In genomic region chr1:224032608-224033308, GRCh38 we compare ENCODE assay signal across 6 cellular contexts.
A peak's percentile ranks its signal among the peaks of the same experiment; 100 is the strongest.
DNase-seq lines count a peak whose midpoint lies in the region; ATAC-seq, FAIRE-seq and TF ChIP-seq lines count a peak whose summit lies in the region.
"Not testable (repeated sequence)": the region's sequence is repeated elsewhere in the genome, so short reads cannot be mapped to it uniquely, and the experiment has no call there.

No MANE protein-coding gene starts in this region.

- not testable (repeated sequence) for H3K9me3 ChIP-seq in mammary epithelial cell (replicated peaks; ENCODE audit: insufficient read depth, low read length); right cardiac atrium (ENCODE audit: control insufficient read depth, low read length); pancreas; upper lobe of right lung

- TF ChIP-seq CTCF in mammary epithelial cell (conservative IDR thresholded peaks at IDR 0.05 in 1 of 2, IDR thresholded peaks at IDR 0.05 in 1 of 2; ENCODE audit: extremely low read depth in 1 of 2, insufficient read depth in 1 of 2, low read depth in 1 of 2, low read length in 2 of 2); pancreas (IDR thresholded peaks at IDR 0.05); upper lobe of right lung (IDR thresholded peaks at IDR 0.05): not testable (repeated sequence)

- H3K27ac Mint-ChIP-seq in activated CD4-positive, alpha-beta T cell treated with anti-CD3 and anti-CD28 coated beads for 36 hours; activated T-helper 17 cell treated with anti-CD3 and anti-CD28 coated beads, Interleukin-2, amount 50 U/mL, for 72 hours: not testable (repeated sequence)

- H3K27ac ChIP-seq in mammary epithelial cell (ENCODE audit: insufficient read depth, low read depth, low read length); right cardiac atrium (ENCODE audit: low read length); pancreas; upper lobe of right lung: not testable (repeated sequence)

- H3K4me1 Mint-ChIP-seq in activated CD4-positive, alpha-beta T cell treated with anti-CD3 and anti-CD28 coated beads for 36 hours; activated T-helper 17 cell treated with anti-CD3 and anti-CD28 coated beads, Interleukin-2, amount 50 U/mL, for 72 hours: not testable (repeated sequence)

- POLR2A ChIA-PET in activated CD4-positive, alpha-beta T cell treated with anti-CD3 and anti-CD28 coated beads for 36 hours (lab: Charles Lee) = not testable (repeated sequence)

- not testable (repeated sequence) for H3K9me3 Mint-ChIP-seq in activated CD4-positive, alpha-beta T cell treated with anti-CD3 and anti-CD28 coated beads for 36 hours (ENCODE audit: low read depth); activated T-helper 17 cell treated with anti-CD3 and anti-CD28 coated beads, Interleukin-2, amount 50 U/mL, for 72 hours

- H3K9ac ChIP-seq in mammary epithelial cell (ENCODE audit: insufficient read depth, low read length) = not testable (repeated sequence)

- in situ Hi-C loops in mammary epithelial cell (cut with MboI; ENCODE audit: low sequenced_read_pairs in 2 of 2) = not testable (repeated sequence)

- not testable (repeated sequence) for H3K4me3 ChIP-seq in mammary epithelial cell (replicated peaks in 1 of 3; ENCODE audit: insufficient read depth in 1 of 3, low read depth in 2 of 3, low read length in 3 of 3); right cardiac atrium (ENCODE audit: low read length); pancreas; upper lobe of right lung

- CTCF ChIA-PET in activated CD4-positive, alpha-beta T cell treated with anti-CD3 and anti-CD28 coated beads for 36 hours (lab: Charles Lee); mammary epithelial cell (lab: Charles Lee; ENCODE audit: low non-redundant PET): not testable (repeated sequence)

- H3K36me3 ChIP-seq in mammary epithelial cell (ENCODE audit: insufficient read depth, low read length); pancreas; upper lobe of right lung: not testable (repeated sequence)

- not testable (repeated sequence) for H3K27me3 ChIP-seq in mammary epithelial cell (ENCODE audit: insufficient read depth, low read length); right cardiac atrium (ENCODE audit: control insufficient read depth, insufficient read depth); pancreas; upper lobe of right lung

- not testable (repeated sequence) for H3K36me3 Mint-ChIP-seq in activated CD4-positive, alpha-beta T cell treated with anti-CD3 and anti-CD28 coated beads for 36 hours (ENCODE audit: low read depth); activated T-helper 17 cell treated with anti-CD3 and anti-CD28 coated beads, Interleukin-2, amount 50 U/mL, for 72 hours (ENCODE audit: low read depth)

- not testable (repeated sequence) for H3K4me1 ChIP-seq in mammary epithelial cell (ENCODE audit: insufficient read depth, low read length); right cardiac atrium (ENCODE audit: control insufficient read depth, insufficient read depth, low read length); pancreas; upper lobe of right lung

- intact Hi-C loops in activated CD4-positive, alpha-beta T cell treated with anti-CD3 and anti-CD28 coated beads for 36 hours (cut with DNase I, micrococcal nuclease); mammary epithelial cell (cut with micrococcal nuclease); right cardiac atrium (cut with DNase I); pancreas (cut with DNase I); upper lobe of right lung (cut with DNase I): not testable (repeated sequence)

- H4K20me1 ChIP-seq in mammary epithelial cell (ENCODE audit: insufficient read depth, low read length) = not testable (repeated sequence)

- H3K79me2 ChIP-seq in mammary epithelial cell (ENCODE audit: insufficient read depth, low read length) = not testable (repeated sequence)

- peak; percentile 19 for ATAC-seq in activated CD4-positive, alpha-beta T cell treated with anti-CD3 and anti-CD28 coated beads for 36 hours
- peak; percentile 35 for ATAC-seq in activated T-helper 17 cell treated with anti-CD3 and anti-CD28 coated beads, Interleukin-2, amount 50 U/mL, for 72 hours (replicated peaks)
- ATAC-seq in right cardiac atrium (peak; percentile 16 to 24), upper lobe of right lung (peak; percentile 34)
- ATAC-seq in pancreas = not testable (repeated sequence)

- DNase-seq in activated CD4-positive, alpha-beta T cell treated with anti-CD3 and anti-CD28 coated beads for 36 hours; mammary epithelial cell; right cardiac atrium; pancreas; upper lobe of right lung: not testable (repeated sequence)

- dilution Hi-C loops in mammary epithelial cell (cut with HindIII; ENCODE audit: low sequenced_read_pairs) = not testable (repeated sequence)

- H2AFZ ChIP-seq in mammary epithelial cell (ENCODE audit: low read depth, low read length) = not testable (repeated sequence)

- H3K27me3 Mint-ChIP-seq in activated CD4-positive, alpha-beta T cell treated with anti-CD3 and anti-CD28 coated beads for 36 hours; activated T-helper 17 cell treated with anti-CD3 and anti-CD28 coated beads, Interleukin-2, amount 50 U/mL, for 72 hours: not testable (repeated sequence)

- BruUV-seq in mammary epithelial cell (replicated peaks; lab: Mats Ljungman, UMichigan) = TSS peak; percentile 22

- H3K4me2 ChIP-seq in mammary epithelial cell (ENCODE audit: insufficient read depth, low read depth, low read length) = not testable (repeated sequence)

- 100% methylated on average over 1 of the region's 3 CpGs for WGBS in mammary epithelial cell (ENCODE audit: low coverage, missing lambda C conversion rate)
- 28% methylated on average over 2 of the region's 3 CpGs for WGBS in right cardiac atrium
- 44 to 70% methylated on average over 1 to 2 of the region's 3 CpGs for WGBS in pancreas, 2 donors

- not testable (repeated sequence) for H3K4me3 Mint-ChIP-seq in activated CD4-positive, alpha-beta T cell treated with anti-CD3 and anti-CD28 coated beads for 36 hours; activated T-helper 17 cell treated with anti-CD3 and anti-CD28 coated beads, Interleukin-2, amount 50 U/mL, for 72 hours

- peak; percentile 20 for FAIRE-seq in pancreas (lab: Jason Lieb, UNC)
